In the genomic region with DNA sequence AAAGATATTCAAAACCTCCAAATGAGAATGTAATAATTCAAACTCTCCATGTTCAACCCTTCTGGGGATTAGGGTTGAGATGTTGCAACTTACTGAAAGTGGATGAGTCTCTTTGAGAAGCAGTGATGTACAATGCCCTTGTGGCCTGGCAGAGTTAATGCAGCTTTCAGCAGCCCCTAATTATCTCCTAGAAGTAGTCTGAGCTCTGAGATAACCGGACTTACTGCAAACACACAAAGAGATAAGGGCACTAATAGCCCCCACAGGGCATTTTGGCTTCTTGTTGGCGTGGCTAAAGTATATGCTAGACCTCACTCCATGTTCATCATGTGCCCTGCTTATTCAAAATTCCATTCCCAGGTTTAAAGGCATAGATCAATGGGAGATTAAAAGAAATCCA, we compare ENCODE assay signal across 15 cellular contexts.
DNase-seq lines count a peak whose midpoint lies in the region; ATAC-seq and TF ChIP-seq lines count a peak whose summit lies in the region.
"Had no signal": no experiment of that assay in that cellular context is flagged by ENCODE, and none has a peak within 500 bp of the region (broad histone marks: within the 10 kb centered on the region; RNA-seq: fewer than 3 reads in every experiment).

No MANE protein-coding gene starts in this region.

- H3K27me3 Mint-ChIP-seq in GM23338 (ENCODE audit: insufficient read depth, low read depth, poor library complexity) (peaks cover 4% of the 10 kb centered on the region), chondrocyte (ENCODE audit: low read depth) (no peaks in the 10 kb centered on the region), neural crest cell (ENCODE audit: low read depth) (no peaks in the 10 kb centered on the region)
- H3K27me3 Mint-ChIP-seq: B cell had no signal

- no peaks in the 10 kb centered on the region for H3K4me1 ChIP-seq in GM23338 (ENCODE audit: insufficient read depth)
- H3K4me1 ChIP-seq: left lung, testis had no signal

- peak; percentile 61 for ATAC-seq in GM23338
- no peak for ATAC-seq in HG03457 (IDR thresholded peaks at IDR 0.05; ENCODE audit: unreplicated experiment)
- no peak for ATAC-seq in GM19351 (IDR thresholded peaks at IDR 0.05; ENCODE audit: unreplicated experiment)
- ATAC-seq: activated CD8-positive, alpha-beta T cell treated with anti-CD3 and anti-CD28 coated beads, Interleukin-2, amount 10 ng/mL, durations not matched to agents 7 days and 5 days; left lung had no signal

- H3K4me2 ChIP-seq in GM23338, result no peak overlapping the region

- DNase-seq in GM23338 (ENCODE audit: low spot score) (peak; percentile 28), NCI-H69 (lab: John Stamatoyannopoulos, UW) (peak; percentile 8), chondrocyte (ENCODE audit: low spot score) (no peak), neural crest cell (ENCODE audit: low read depth, low spot score) (no peak), LoVo (ENCODE audit: low spot score) (no peak), posterior cingulate gyrus (no peak)
- DNase-seq: activated CD8-positive, alpha-beta T cell treated with anti-CD3 and anti-CD28 coated beads, Interleukin-2, amount 10 ng/mL, durations not matched to agents 7 days and 5 days; caudate nucleus; effector CD8-positive, alpha-beta T cell; left lung; NCI-H1048; testis had no signal

- H3K27ac ChIP-seq in GM23338 (ENCODE audit: low read depth), result no peak overlapping the region
- H3K27ac ChIP-seq: left lung, testis had no signal

- H3K4me3 Mint-ChIP-seq in GM23338, result no peak overlapping the region
- H3K4me3 Mint-ChIP-seq in chondrocyte (ENCODE audit: unreplicated experiment), result no peak overlapping the region
- H3K4me3 Mint-ChIP-seq in neural crest cell, result no peak overlapping the region
- H3K4me3 Mint-ChIP-seq: activated CD8-positive, alpha-beta T cell treated with anti-CD3 and anti-CD28 coated beads, Interleukin-2, amount 10 ng/mL, durations not matched to agents 7 days and 5 days; B cell had no signal

- peak; percentile 29 to 53 for TF ChIP-seq CTCF in GM23338 (conservative IDR thresholded peaks at IDR 0.05; ENCODE audit: low read depth in 2 of 2)
- TF ChIP-seq CTCF in chondrocyte (IDR thresholded peaks at IDR 0.05), result peak; percentile 28
- peak; percentile 55 for TF ChIP-seq CTCF in neural crest cell (conservative IDR thresholded peaks at IDR 0.05)

- no peaks in the 10 kb centered on the region for H3K9me2 ChIP-seq in GM23338 (ENCODE audit: insufficient read depth)

- H3K79me2 ChIP-seq in GM23338 (replicated peaks; ENCODE audit: insufficient read depth), result no peaks in the 10 kb centered on the region

- intact Hi-C loops in posterior cingulate gyrus (cut with DNase I), result no loop called here

- H3K36me3 ChIP-seq in GM23338 (ENCODE audit: insufficient read depth), result no peaks in the 10 kb centered on the region
- H3K36me3 ChIP-seq: left lung had no signal

- H3K27ac Mint-ChIP-seq in GM23338 (no peak overlapping the region), chondrocyte (ENCODE audit: unreplicated experiment) (no peak overlapping the region), neural crest cell (ENCODE audit: unreplicated experiment) (no peak overlapping the region)
- H3K27ac Mint-ChIP-seq: activated CD8-positive, alpha-beta T cell treated with anti-CD3 and anti-CD28 coated beads, Interleukin-2, amount 10 ng/mL, durations not matched to agents 7 days and 5 days; B cell had no signal

- H3K9me3 Mint-ChIP-seq in GM23338 (peaks cover 14% of the 10 kb centered on the region; the same call in 2 of the 3 replicates), chondrocyte (ENCODE audit: low read depth) (peaks cover 27% of the 10 kb centered on the region), neural crest cell (peaks cover 7% of the 10 kb centered on the region)

- no peak overlapping the region for H2AFZ ChIP-seq in GM23338

- H3F3A ChIP-seq in GM23338 (replicated peaks; ENCODE audit: low read depth), result no peaks in the 10 kb centered on the region

- H3K36me3 Mint-ChIP-seq in GM23338 (ENCODE audit: low read depth) (peaks cover 5% of the 10 kb centered on the region; the same call in 1 of the 3 replicates), chondrocyte (ENCODE audit: low read depth) (peaks cover 6% of the 10 kb centered on the region), neural crest cell (ENCODE audit: low read depth) (peaks cover 5% of the 10 kb centered on the region)

- H4K20me1 ChIP-seq in GM23338 (replicated peaks; ENCODE audit: insufficient read depth), result no peaks in the 10 kb centered on the region

- H3K4me1 Mint-ChIP-seq in GM23338 (no peaks in the 10 kb centered on the region), chondrocyte (ENCODE audit: low read depth) (no peaks in the 10 kb centered on the region), neural crest cell (no peaks in the 10 kb centered on the region)
- H3K4me1 Mint-ChIP-seq: B cell had no signal

- H3K4me3 ChIP-seq in GM23338, result no peak overlapping the region
- H3K4me3 ChIP-seq: left lung, testis had no signal

- no peaks in the 10 kb centered on the region for H3K27me3 ChIP-seq in GM23338 (ENCODE audit: insufficient read depth)
- H3K27me3 ChIP-seq: left lung, testis had no signal

TF ChIP-seq in GM23338, 12 proteins besides CTCF, POLR2A, EP300 and RAD21 (continues in another document):
- TF ChIP-seq, protein P1, sequence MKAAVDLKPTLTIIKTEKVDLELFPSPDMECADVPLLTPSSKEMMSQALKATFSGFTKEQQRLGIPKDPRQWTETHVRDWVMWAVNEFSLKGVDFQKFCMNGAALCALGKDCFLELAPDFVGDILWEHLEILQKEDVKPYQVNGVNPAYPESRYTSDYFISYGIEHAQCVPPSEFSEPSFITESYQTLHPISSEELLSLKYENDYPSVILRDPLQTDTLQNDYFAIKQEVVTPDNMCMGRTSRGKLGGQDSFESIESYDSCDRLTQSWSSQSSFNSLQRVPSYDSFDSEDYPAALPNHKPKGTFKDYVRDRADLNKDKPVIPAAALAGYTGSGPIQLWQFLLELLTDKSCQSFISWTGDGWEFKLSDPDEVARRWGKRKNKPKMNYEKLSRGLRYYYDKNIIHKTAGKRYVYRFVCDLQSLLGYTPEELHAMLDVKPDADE (IDR thresholded peaks at IDR 0.05), result no peak
- TF ChIP-seq EZH2phosphoT487 (IDR thresholded peaks at IDR 0.05; ENCODE audit: unreplicated experiment) (no peak), EZH2 (IDR thresholded peaks at IDR 0.05; ENCODE audit: low read depth, unreplicated experiment) (no peak), STAT1 (IDR thresholded peaks at IDR 0.05; ENCODE audit: unreplicated experiment) (no peak), ZNF114 (CRISPR knock-in tag; IDR thresholded peaks at IDR 0.05) (no peak), NANOG (IDR thresholded peaks at IDR 0.05; ENCODE audit: borderline replicate concordance) (no peak), ZNF331 (CRISPR knock-in tag; IDR thresholded peaks at IDR 0.05; ENCODE audit: low read depth) (no peak), POLR2AphosphoS5 (IDR thresholded peaks at IDR 0.05; ENCODE audit: low read depth) (no peak), JUNB (IDR thresholded peaks at IDR 0.05; ENCODE audit: unreplicated experiment) (no peak)

Comparison
In these comparisons a context has a peak if more than half of its experiments do, and no peak if none do; other contexts are left out.
1. DNase-seq: peak in GM23338 (single experiment) and NCI-H69 (single experiment); none in chondrocyte (single experiment), neural crest cell (single experiment), LoVo (single experiment) and posterior cingulate gyrus (0 of 10).
2. Peak in every context shown above with its lines, with median percentiles within 50 percentile points of each other: CTCF ChIP-seq.